Comparison of ENCODE assay signal across 18 cellular contexts in the genomic region with DNA sequence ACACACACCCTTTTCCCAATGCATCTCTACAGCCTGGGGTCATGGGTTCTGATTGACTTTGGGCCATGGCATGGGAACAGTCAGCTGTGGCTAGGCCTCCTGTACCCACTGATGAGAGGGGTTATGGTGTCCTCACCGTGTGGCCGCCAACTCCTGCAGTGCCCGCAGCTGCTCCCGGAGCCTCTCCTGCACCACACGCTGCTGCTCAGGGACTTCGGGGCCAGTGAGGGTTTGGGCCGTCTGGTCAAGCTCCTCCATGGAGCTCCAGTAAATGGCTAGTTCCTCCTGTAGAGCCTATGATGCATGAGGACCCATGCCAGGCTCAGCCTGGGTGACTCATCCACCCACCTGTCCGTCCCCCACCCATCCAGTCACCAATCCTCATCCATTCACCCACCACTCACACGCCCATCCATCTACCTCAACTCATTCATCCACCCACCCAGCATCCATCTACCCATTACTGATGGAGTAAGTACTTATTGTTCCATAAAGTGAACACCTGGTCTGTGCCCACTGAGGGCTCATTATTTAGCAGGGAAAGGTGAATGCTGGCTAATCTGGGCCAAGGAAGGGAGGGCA. TPM values are rescaled to one million over a fixed set of nuclear protein-coding genes. Genes with fewer than 3 reads are reported as not detected.
DNase-seq lines count a peak whose midpoint lies in the region; ATAC-seq and TF ChIP-seq lines count a peak whose summit lies in the region.
"Had no signal": no experiment of that assay in that cellular context is flagged by ENCODE, and none has a peak within 500 bp of the region (broad histone marks: within the 10 kb centered on the region; RNA-seq: fewer than 3 reads in every experiment).

No MANE protein-coding gene starts in this region.

- POLR2A ChIA-PET in MCF 10A (lab: Yijun Ruan, JAX): no interaction called here
- POLR2A ChIA-PET in WTC11 (lab: Charles Lee): no interaction called here
- POLR2A ChIA-PET in PC-9 (lab: Charles Lee; ENCODE audit: unreplicated experiment): no interaction called here

- H3K4me3 ChIP-seq in mammary epithelial cell (replicated peaks in 1 of 3; ENCODE audit: insufficient read depth in 1 of 3, low read depth in 2 of 3, low read length in 3 of 3) (no peak overlapping the region), PC-9 (no peak overlapping the region)
- H3K4me3 ChIP-seq: BLaER1 treated with 17β-estradiol and CSF1 and Interleukin-3, amounts not matched to agents 10 nM and 100 nM had no signal

- CTCF ChIA-PET in mammary epithelial cell (lab: Charles Lee; ENCODE audit: low non-redundant PET) (no interaction called here), MCF 10A (lab: Yijun Ruan, JAX) (interaction anchor here (0.7 kb wide), 1 partner anchor 24 kb away, joined by 3 read pairs; no protein-coding TSS in a partner anchor), WTC11 (lab: Charles Lee) (no interaction called here), PC-9 (lab: Charles Lee) (no interaction called here)

- H3K9ac ChIP-seq in mammary epithelial cell (ENCODE audit: insufficient read depth, low read length): no peak overlapping the region
- H3K9ac ChIP-seq: BLaER1 treated with 17β-estradiol and CSF1 and Interleukin-3, amounts not matched to agents 10 nM and 100 nM had no signal

- 91% methylated on average over 8 of the region's 9 CpGs for WGBS in mammary epithelial cell (ENCODE audit: low coverage, missing lambda C conversion rate)

- H3K27ac Mint-ChIP-seq in MCF 10A (ENCODE audit: low read depth, unreplicated experiment): no peak overlapping the region
- peak overlapping the region; percentile 61; the same call in 1 of the 2 replicates for H3K27ac Mint-ChIP-seq in WTC11

- DNase-seq in mammary epithelial cell (peak; percentile 46), MCF 10A (ENCODE audit: unreplicated experiment) (no peak), WTC11 (ENCODE audit: low spot score) (no peak), epithelial cell of prostate (ENCODE audit: low read depth, low spot score) (peak; percentile 16), PC-9 (no peak), NCI-H510A treated with DMSO at 0.1 percent for 48 hours (lab: John Stamatoyannopoulos, UW) (no peak)
- DNase-seq in effector CD4-positive, alpha-beta T cell: no peak
- DNase-seq: DMS79 treated with DMSO at 0.1 percent for 48 hours; IMR-90; NCI-H1417 treated with DMSO at 0.1 percent for 48 hours; NCI-H1930; NCI-H226; NK-92 treated with Interleukin-12 subunit alpha and Interleukin-12 subunit beta, amount 100 ng/mL, for 24 hours; RPMI8226; SIG-M5 had no signal

- H3F3A ChIP-seq in PC-9 (ENCODE audit: insufficient read depth, low read depth): no peaks in the 10 kb centered on the region

- in situ Hi-C loops in mammary epithelial cell (cut with MboI; ENCODE audit: low sequenced_read_pairs in 2 of 2): no loop called here

- H3K4me1 ChIP-seq in mammary epithelial cell (ENCODE audit: insufficient read depth, low read length) (peaks cover 10% of the 10 kb centered on the region), PC-9 (replicated peaks; ENCODE audit: insufficient read depth) (no peaks in the 10 kb centered on the region)

- BruUV-seq in mammary epithelial cell (replicated peaks; lab: Mats Ljungman, UMichigan) (no TSS peak), MCF 10A (replicated peaks; lab: Mats Ljungman, UMichigan) (no TSS peak), PC-9 (replicated peaks; lab: Mats Ljungman, UMichigan) (no TSS peak)

- H3K9me3 Mint-ChIP-seq in MCF 10A (ENCODE audit: unreplicated experiment) (no peaks in the 10 kb centered on the region), WTC11 (no peaks in the 10 kb centered on the region)

- dilution Hi-C loops in mammary epithelial cell (cut with HindIII; ENCODE audit: low sequenced_read_pairs): no loop called here

- no peaks in the 10 kb centered on the region for H3K36me3 Mint-ChIP-seq in MCF 10A (ENCODE audit: insufficient read depth, unreplicated experiment)
- H3K36me3 Mint-ChIP-seq in WTC11: no peaks in the 10 kb centered on the region

- H2AFZ ChIP-seq in mammary epithelial cell (ENCODE audit: low read depth, low read length) (no peak overlapping the region), PC-9 (no peak overlapping the region)

- H3K79me2 ChIP-seq in mammary epithelial cell (ENCODE audit: insufficient read depth, low read length): no peaks in the 10 kb centered on the region
- no peaks in the 10 kb centered on the region for H3K79me2 ChIP-seq in PC-9 (ENCODE audit: low read depth)

- H3K4me2 ChIP-seq in mammary epithelial cell (ENCODE audit: insufficient read depth, low read depth, low read length) (no peak overlapping the region), PC-9 (no peak overlapping the region)

- H3K9me3 ChIP-seq in mammary epithelial cell (replicated peaks; ENCODE audit: insufficient read depth, low read length) (no peaks in the 10 kb centered on the region), PC-9 (ENCODE audit: insufficient read depth, low read depth) (no peaks in the 10 kb centered on the region)
- H3K9me3 ChIP-seq: BLaER1 treated with 17β-estradiol and CSF1 and Interleukin-3, amounts not matched to agents 10 nM and 100 nM had no signal

- TF ChIP-seq CTCF in mammary epithelial cell (conservative IDR thresholded peaks at IDR 0.05 in 1 of 2, IDR thresholded peaks at IDR 0.05 in 1 of 2; ENCODE audit: extremely low read depth in 1 of 2, insufficient read depth in 1 of 2, low read depth in 1 of 2, low read length in 2 of 2) (no peak), MCF 10A (IDR thresholded peaks at IDR 0.05; ENCODE audit: unreplicated experiment) (no peak), WTC11 (IDR thresholded peaks at IDR 0.05) (no peak), PC-9 (conservative IDR thresholded peaks at IDR 0.05) (no peak)

- intact Hi-C loops in mammary epithelial cell (cut with micrococcal nuclease): no loop called here
- intact Hi-C loops in MCF 10A (cut with micrococcal nuclease): no loop called here
- intact Hi-C loops in PC-9 (cut with micrococcal nuclease; ENCODE audit: unreplicated experiment): no loop called here

- no peaks in the 10 kb centered on the region for H4K20me1 ChIP-seq in mammary epithelial cell (ENCODE audit: insufficient read depth, low read length)
- H4K20me1 ChIP-seq in PC-9 (ENCODE audit: insufficient read depth): no peaks in the 10 kb centered on the region

- no peaks in the 10 kb centered on the region for H3K27me3 Mint-ChIP-seq in MCF 10A (ENCODE audit: insufficient read depth, unreplicated experiment)
- no peaks in the 10 kb centered on the region; the same call in 1 of the 2 replicates for H3K27me3 Mint-ChIP-seq in WTC11 (ENCODE audit: low read depth)

- H3K4me1 Mint-ChIP-seq in MCF 10A (ENCODE audit: insufficient read depth, unreplicated experiment) (peaks cover 18% of the 10 kb centered on the region), WTC11 (no peaks in the 10 kb centered on the region)

- H3K27ac ChIP-seq in mammary epithelial cell (ENCODE audit: insufficient read depth, low read depth, low read length) (no peak overlapping the region), epithelial cell of prostate (no peak overlapping the region), PC-9 (no peak overlapping the region)
- H3K27ac ChIP-seq: BLaER1 treated with 17β-estradiol and CSF1 and Interleukin-3, amounts not matched to agents 10 nM and 100 nM had no signal

- no peaks in the 10 kb centered on the region for H3K36me3 ChIP-seq in mammary epithelial cell (ENCODE audit: insufficient read depth, low read length)
- H3K36me3 ChIP-seq in PC-9 (ENCODE audit: low read depth): no peaks in the 10 kb centered on the region
- H3K36me3 ChIP-seq: BLaER1 treated with 17β-estradiol and CSF1 and Interleukin-3, amounts not matched to agents 10 nM and 100 nM had no signal

- ATAC-seq in WTC11 (no peak), HG02763 (IDR thresholded peaks at IDR 0.05; ENCODE audit: unreplicated experiment) (no peak)
- ATAC-seq: SK-N-SH treated with all-trans-retinoic acid at 6 μM for 48 hours had no signal

- no peak overlapping the region for H3K4me3 Mint-ChIP-seq in MCF 10A (ENCODE audit: unreplicated experiment)
- no peak overlapping the region for H3K4me3 Mint-ChIP-seq in WTC11

- H3K9me2 ChIP-seq in PC-9 (ENCODE audit: insufficient read depth): no peaks in the 10 kb centered on the region

- H3K27me3 ChIP-seq in mammary epithelial cell (ENCODE audit: insufficient read depth, low read length) (no peaks in the 10 kb centered on the region), PC-9 (ENCODE audit: insufficient read depth, low read depth) (no peaks in the 10 kb centered on the region)

TF ChIP-seq in WTC11, 78 proteins besides CTCF, POLR2A, EP300 and RAD21:
- TF ChIP-seq, protein P1, sequence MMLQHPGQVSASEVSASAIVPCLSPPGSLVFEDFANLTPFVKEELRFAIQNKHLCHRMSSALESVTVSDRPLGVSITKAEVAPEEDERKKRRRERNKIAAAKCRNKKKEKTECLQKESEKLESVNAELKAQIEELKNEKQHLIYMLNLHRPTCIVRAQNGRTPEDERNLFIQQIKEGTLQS (CRISPR knock-in tag; conservative IDR thresholded peaks at IDR 0.05): no peak
TF ChIP-seq in WTC11: peak in this region for 0.

RNA-seq across cellular contexts. Expression of gene SPTBN5, which starts 21.6 kb away (rescaled TPM):
- total RNA-seq in mammary epithelial cell (10 to 100 TPM in 1 of 2 donors, 1 to 10 TPM in 1; 3.0 to 17.0 TPM), MCF 10A (2022) (1.1 TPM in 2 replicates), WTC11 (2021) (1.2 to 2.3 TPM (median 2.0 TPM) in 3 replicates), PC-9 (2021) (2.6 and 4.2 TPM in 2 replicates)
- polyA plus RNA-seq in mammary epithelial cell: 2.1 TPM
- 0.93 TPM for polyA minus RNA-seq in mammary epithelial cell

RNA-seq across cellular contexts. Expression of gene PLA2G4B, which starts 33.6 kb away (rescaled TPM):
- total RNA-seq in mammary epithelial cell (10 to 100 TPM in 1 of 2 donors, 1 to 10 TPM in 1; 1.5 to 11.2 TPM), MCF 10A (2022) (3.8 and 5.0 TPM in 2 replicates), WTC11 (2021) (5.5 to 11.0 TPM (median 7.9 TPM) in 3 replicates), PC-9 (2021) (3.6 and 7.8 TPM in 2 replicates)
- 3.8 TPM for polyA plus RNA-seq in mammary epithelial cell
- polyA minus RNA-seq in mammary epithelial cell: 2.0 TPM

RNA-seq across cellular contexts. Expression of gene JMJD7, which starts 44.4 kb away (rescaled TPM):
- total RNA-seq in mammary epithelial cell (10 to 100 TPM in 1 of 2 donors, 1 to 10 TPM in 1; 5.8 to 22.3 TPM), MCF 10A (2022) (9.2 and 13.3 TPM in 2 replicates), WTC11 (2021) (14.8 to 19.9 TPM (median 18.2 TPM) in 3 replicates), PC-9 (2021) (6.5 and 11.7 TPM in 2 replicates)
- 21.5 TPM for polyA plus RNA-seq in mammary epithelial cell
- polyA minus RNA-seq in mammary epithelial cell: 6.9 TPM

Comparison
In these comparisons a context has a peak if more than half of its experiments do, and no peak if none do; other contexts are left out.
1. DNase-seq: peak in mammary epithelial cell (single experiment) and epithelial cell of prostate (single experiment); none in MCF 10A (single experiment), WTC11 (single experiment), PC-9 (0 of 2), NCI-H510A treated with DMSO at 0.1 percent for 48 hours (single experiment) and effector CD4-positive, alpha-beta T cell (single experiment).